ENCODE assay signal across 8 cellular contexts in the genomic region with DNA sequence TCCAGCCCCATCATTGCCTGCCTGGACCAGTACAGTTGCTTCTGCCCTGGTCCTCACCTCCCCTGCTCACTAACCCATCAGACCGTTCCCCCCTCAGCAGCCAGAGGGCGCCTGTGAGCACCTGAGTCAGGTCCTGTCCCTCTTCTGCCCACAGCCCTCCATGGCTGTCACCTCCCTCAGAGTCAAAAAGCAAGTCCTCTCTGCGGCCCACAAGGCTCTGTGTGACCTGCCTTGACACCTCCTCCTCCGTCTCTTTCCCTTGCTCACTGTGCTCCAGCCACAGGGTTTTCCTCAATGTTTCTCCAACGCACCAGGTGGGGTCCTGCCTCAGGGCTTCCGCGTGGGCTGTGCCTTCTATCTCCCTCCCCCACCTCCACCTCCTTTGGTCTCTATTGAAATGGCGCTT. TPM values are rescaled to one million over a fixed set of nuclear protein-coding genes. Genes with fewer than 3 reads are reported as not detected.
A peak's percentile ranks its signal among the peaks of the same experiment; 100 is the strongest.
DNase-seq lines count a peak whose midpoint lies in the region; ATAC-seq and TF ChIP-seq lines count a peak whose summit lies in the region.

No MANE protein-coding gene starts in this region.

- H3K4me1 Mint-ChIP-seq in activated CD8-positive, alpha-beta T cell treated with anti-CD3 and anti-CD28 coated beads, Interleukin-2, amount 10 ng/mL, durations not matched to agents 7 days and 5 days (ENCODE audit: low read depth): no peaks in the 10 kb centered on the region

- no peak overlapping the region for H3K4me3 ChIP-seq in fibroblast of the aortic adventitia (ENCODE audit: low read depth, low read length)
- no peak overlapping the region for H3K4me3 ChIP-seq in retinal pigment epithelial cell (ENCODE audit: low read length)

- no peaks in the 10 kb centered on the region for H3K9me3 Mint-ChIP-seq in activated CD8-positive, alpha-beta T cell treated with anti-CD3 and anti-CD28 coated beads, Interleukin-2, amount 10 ng/mL, durations not matched to agents 7 days and 5 days (ENCODE audit: insufficient read depth)

- H3K36me3 Mint-ChIP-seq in activated CD8-positive, alpha-beta T cell treated with anti-CD3 and anti-CD28 coated beads, Interleukin-2, amount 10 ng/mL, durations not matched to agents 7 days and 5 days (ENCODE audit: low read depth): no peaks in the 10 kb centered on the region

- ATAC-seq in activated CD8-positive, alpha-beta T cell treated with anti-CD3 and anti-CD28 coated beads, Interleukin-2, amount 10 ng/mL, durations not matched to agents 7 days and 5 days: no peak

- H3K27ac Mint-ChIP-seq in activated CD8-positive, alpha-beta T cell treated with anti-CD3 and anti-CD28 coated beads, Interleukin-2, amount 10 ng/mL, durations not matched to agents 7 days and 5 days: no peak overlapping the region

- no peak overlapping the region for H3K4me3 Mint-ChIP-seq in activated CD8-positive, alpha-beta T cell treated with anti-CD3 and anti-CD28 coated beads, Interleukin-2, amount 10 ng/mL, durations not matched to agents 7 days and 5 days

- POLR2A ChIA-PET in activated CD8-positive, alpha-beta T cell treated with anti-CD3 and anti-CD28 coated beads, Interleukin-2, amount 10 ng/mL, durations not matched to agents 7 days and 5 days (lab: Charles Lee): no interaction called here

- CTCF ChIA-PET in activated CD8-positive, alpha-beta T cell treated with anti-CD3 and anti-CD28 coated beads, Interleukin-2, amount 10 ng/mL, durations not matched to agents 7 days and 5 days (lab: Charles Lee): no interaction called here

- TF ChIP-seq CTCF in fibroblast of the aortic adventitia (IDR thresholded peaks at IDR 0.05; ENCODE audit: insufficient read depth, low read length) (peak; percentile 63), retinal pigment epithelial cell (conservative IDR thresholded peaks at IDR 0.05; ENCODE audit: low read depth, low read length) (peak; percentile 80)

- no peaks in the 10 kb centered on the region for H3K27me3 Mint-ChIP-seq in activated CD8-positive, alpha-beta T cell treated with anti-CD3 and anti-CD28 coated beads, Interleukin-2, amount 10 ng/mL, durations not matched to agents 7 days and 5 days (ENCODE audit: low read depth)

- DNase-seq in EL: peak; percentile 44
- DNase-seq in Kasumi-1 (lab: John Stamatoyannopoulos, UW): peak; percentile 5 to 23
- DNase-seq in activated CD8-positive, alpha-beta T cell treated with anti-CD3 and anti-CD28 coated beads, Interleukin-2, amount 10 ng/mL, durations not matched to agents 7 days and 5 days: peak; percentile 59
- DNase-seq in fibroblast of the aortic adventitia (ENCODE audit: low read depth): no peak
- DNase-seq in retinal pigment epithelial cell (ENCODE audit: low read depth): no peak
- no peak for DNase-seq in SIG-M5 (lab: John Stamatoyannopoulos, UW)
- DNase-seq in NCI-H1417 treated with DMSO at 0.1 percent for 48 hours (lab: John Stamatoyannopoulos, UW): no peak
- DNase-seq in DMS79 treated with DMSO at 0.1 percent for 48 hours (lab: John Stamatoyannopoulos, UW): no peak

RNA-seq across cellular contexts. Expression of gene PTPRS, which starts 29.4 kb away (rescaled TPM):
- under 1 TPM in 1 of 2 experiments, not detected in 1; 0.05 TPM for total RNA-seq in activated CD8-positive, alpha-beta T cell treated with anti-CD3 and anti-CD28 coated beads, Interleukin-2, amount 10 ng/mL, durations not matched to agents 7 days and 5 days
- total RNA-seq in fibroblast of the aortic adventitia (ENCODE audit: low replicate concordance): 126 and 193 TPM in 2 replicates

Comparison
In these comparisons a context has a peak if more than half of its experiments do, and no peak if none do; other contexts are left out.
1. DNase-seq: peak in EL (single experiment), Kasumi-1 (2 of 2) and activated CD8-positive, alpha-beta T cell treated with anti-CD3 and anti-CD28 coated beads, Interleukin-2, amount 10 ng/mL, durations not matched to agents 7 days and 5 days (single experiment); none in fibroblast of the aortic adventitia (single experiment), retinal pigment epithelial cell (single experiment), SIG-M5 (single experiment), NCI-H1417 treated with DMSO at 0.1 percent for 48 hours (single experiment) and DMS79 treated with DMSO at 0.1 percent for 48 hours (single experiment).
2. RNA of gene PTPRS, which starts 29.4 kb away (total RNA-seq): 126 to 193 TPM in fibroblast of the aortic adventitia; 0.05 TPM in activated CD8-positive, alpha-beta T cell treated with anti-CD3 and anti-CD28 coated beads, Interleukin-2, amount 10 ng/mL, durations not matched to agents 7 days and 5 days; every median in the first group is over 100 times any median in the second.